ENCODE assay signal across 1 cellular context in the genomic region with DNA sequence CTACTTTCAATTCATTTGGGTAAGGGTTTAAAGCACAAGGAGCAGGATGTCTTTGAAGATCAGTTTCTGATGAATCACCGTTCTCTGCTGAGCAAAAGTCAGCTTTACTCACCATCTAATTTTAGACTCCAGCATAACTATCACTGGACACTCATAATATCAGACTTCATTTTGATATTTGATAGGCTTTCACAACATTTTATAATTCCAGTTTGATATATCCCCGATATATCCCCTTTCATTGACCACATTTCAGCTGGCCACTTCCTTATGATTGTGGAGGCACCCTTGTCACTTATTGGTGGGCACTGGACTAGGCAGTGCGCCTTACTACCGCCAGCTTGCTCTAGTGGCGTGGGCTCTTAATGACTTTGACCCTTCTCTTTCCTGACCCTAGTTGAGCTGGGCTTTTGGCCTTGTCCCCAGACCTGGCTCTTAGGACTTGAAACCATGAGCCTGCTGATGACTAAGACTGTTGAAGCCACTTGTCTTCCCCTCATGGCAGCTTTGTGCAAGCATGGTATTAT.
TF ChIP-seq lines count a peak whose summit lies in the region.

No MANE protein-coding gene starts in this region.

TF ChIP-seq in HCT116, 20 proteins besides CTCF, POLR2A, EP300 and RAD21 (continued from another document):
- TF ChIP-seq, protein P1, sequence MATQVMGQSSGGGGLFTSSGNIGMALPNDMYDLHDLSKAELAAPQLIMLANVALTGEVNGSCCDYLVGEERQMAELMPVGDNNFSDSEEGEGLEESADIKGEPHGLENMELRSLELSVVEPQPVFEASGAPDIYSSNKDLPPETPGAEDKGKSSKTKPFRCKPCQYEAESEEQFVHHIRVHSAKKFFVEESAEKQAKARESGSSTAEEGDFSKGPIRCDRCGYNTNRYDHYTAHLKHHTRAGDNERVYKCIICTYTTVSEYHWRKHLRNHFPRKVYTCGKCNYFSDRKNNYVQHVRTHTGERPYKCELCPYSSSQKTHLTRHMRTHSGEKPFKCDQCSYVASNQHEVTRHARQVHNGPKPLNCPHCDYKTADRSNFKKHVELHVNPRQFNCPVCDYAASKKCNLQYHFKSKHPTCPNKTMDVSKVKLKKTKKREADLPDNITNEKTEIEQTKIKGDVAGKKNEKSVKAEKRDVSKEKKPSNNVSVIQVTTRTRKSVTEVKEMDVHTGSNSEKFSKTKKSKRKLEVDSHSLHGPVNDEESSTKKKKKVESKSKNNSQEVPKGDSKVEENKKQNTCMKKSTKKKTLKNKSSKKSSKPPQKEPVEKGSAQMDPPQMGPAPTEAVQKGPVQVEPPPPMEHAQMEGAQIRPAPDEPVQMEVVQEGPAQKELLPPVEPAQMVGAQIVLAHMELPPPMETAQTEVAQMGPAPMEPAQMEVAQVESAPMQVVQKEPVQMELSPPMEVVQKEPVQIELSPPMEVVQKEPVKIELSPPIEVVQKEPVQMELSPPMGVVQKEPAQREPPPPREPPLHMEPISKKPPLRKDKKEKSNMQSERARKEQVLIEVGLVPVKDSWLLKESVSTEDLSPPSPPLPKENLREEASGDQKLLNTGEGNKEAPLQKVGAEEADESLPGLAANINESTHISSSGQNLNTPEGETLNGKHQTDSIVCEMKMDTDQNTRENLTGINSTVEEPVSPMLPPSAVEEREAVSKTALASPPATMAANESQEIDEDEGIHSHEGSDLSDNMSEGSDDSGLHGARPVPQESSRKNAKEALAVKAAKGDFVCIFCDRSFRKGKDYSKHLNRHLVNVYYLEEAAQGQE (IDR thresholded peaks at IDR 0.05; ENCODE audit: low read depth): no peak
- no peak for TF ChIP-seq ZNF274 (IDR thresholded peaks at IDR 0.05; ENCODE audit: low read depth, low read length)
- TF ChIP-seq SRF (IDR thresholded peaks at IDR 0.05; ENCODE audit: low read depth): 0 out of 2 replicates have a peak, but pooled peaks have one; percentile 32
- peak; percentile 54; the same call in 1 of the 2 replicates for TF ChIP-seq POLR2AphosphoS5 (IDR thresholded peaks at IDR 0.05; ENCODE audit: low read depth, low read length)
- TF ChIP-seq TCF7L2 (IDR thresholded peaks at IDR 0.05; ENCODE audit: borderline replicate concordance, extremely low read depth, insufficient read depth, insufficient read length): peak; percentile 48
- TF ChIP-seq CBX3 (IDR thresholded peaks at IDR 0.05; ENCODE audit: low read depth): peak; percentile 86
- peak; percentile 53; the same call in 1 of the 2 replicates for TF ChIP-seq SIN3A (IDR thresholded peaks at IDR 0.05; ENCODE audit: low read depth)
- TF ChIP-seq, protein P2, sequence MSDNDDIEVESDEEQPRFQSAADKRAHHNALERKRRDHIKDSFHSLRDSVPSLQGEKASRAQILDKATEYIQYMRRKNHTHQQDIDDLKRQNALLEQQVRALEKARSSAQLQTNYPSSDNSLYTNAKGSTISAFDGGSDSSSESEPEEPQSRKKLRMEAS (IDR thresholded peaks at IDR 0.05): peak; percentile 57; the same call in 1 of the 2 replicates
- peak; percentile 77 for TF ChIP-seq CEBPB (IDR thresholded peaks at IDR 0.05; ENCODE audit: low read depth)
- no peak for TF ChIP-seq ELF1 (IDR thresholded peaks at IDR 0.05; ENCODE audit: borderline replicate concordance, low read depth)
